ENCODE assay signal across 2 cellular contexts in the genomic region with DNA sequence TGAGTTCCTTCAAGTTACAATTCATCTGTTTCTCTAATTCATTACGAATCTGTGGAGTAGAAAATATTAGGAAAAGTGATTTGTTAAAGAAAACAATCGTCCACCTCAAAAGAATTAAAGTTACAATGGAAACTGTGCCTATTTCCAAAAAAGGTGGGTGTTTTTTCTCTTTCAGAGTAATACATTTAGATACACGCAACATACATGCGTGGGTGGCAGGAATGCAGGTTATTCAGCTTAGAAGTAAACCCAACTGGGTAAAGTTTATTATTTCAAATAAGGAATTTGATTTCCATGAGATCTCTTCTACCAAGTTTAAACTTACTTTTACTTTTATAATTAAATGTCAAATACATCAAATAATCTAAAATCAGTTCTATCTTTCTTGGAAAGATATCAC.
TF ChIP-seq lines count a peak whose summit lies in the region.

No MANE protein-coding gene starts in this region.

TF ChIP-seq in SK-N-SH, 30 proteins besides CTCF, POLR2A, EP300 and RAD21 (continued from another document):
- TF ChIP-seq, protein P1, sequence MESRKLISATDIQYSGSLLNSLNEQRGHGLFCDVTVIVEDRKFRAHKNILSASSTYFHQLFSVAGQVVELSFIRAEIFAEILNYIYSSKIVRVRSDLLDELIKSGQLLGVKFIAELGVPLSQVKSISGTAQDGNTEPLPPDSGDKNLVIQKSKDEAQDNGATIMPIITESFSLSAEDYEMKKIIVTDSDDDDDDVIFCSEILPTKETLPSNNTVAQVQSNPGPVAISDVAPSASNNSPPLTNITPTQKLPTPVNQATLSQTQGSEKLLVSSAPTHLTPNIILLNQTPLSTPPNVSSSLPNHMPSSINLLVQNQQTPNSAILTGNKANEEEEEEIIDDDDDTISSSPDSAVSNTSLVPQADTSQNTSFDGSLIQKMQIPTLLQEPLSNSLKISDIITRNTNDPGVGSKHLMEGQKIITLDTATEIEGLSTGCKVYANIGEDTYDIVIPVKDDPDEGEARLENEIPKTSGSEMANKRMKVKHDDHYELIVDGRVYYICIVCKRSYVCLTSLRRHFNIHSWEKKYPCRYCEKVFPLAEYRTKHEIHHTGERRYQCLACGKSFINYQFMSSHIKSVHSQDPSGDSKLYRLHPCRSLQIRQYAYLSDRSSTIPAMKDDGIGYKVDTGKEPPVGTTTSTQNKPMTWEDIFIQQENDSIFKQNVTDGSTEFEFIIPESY (IDR thresholded peaks at IDR 0.05; ENCODE audit: borderline replicate concordance, low read depth), result no peak
- no peak for TF ChIP-seq REST (IDR thresholded peaks at IDR 0.05; ENCODE audit: low read depth, low read length)
- no peak for TF ChIP-seq JUND (IDR thresholded peaks at IDR 0.05)
- TF ChIP-seq NFIC (IDR thresholded peaks at IDR 0.05; ENCODE audit: borderline replicate concordance), result no peak
- TF ChIP-seq, protein P2, sequence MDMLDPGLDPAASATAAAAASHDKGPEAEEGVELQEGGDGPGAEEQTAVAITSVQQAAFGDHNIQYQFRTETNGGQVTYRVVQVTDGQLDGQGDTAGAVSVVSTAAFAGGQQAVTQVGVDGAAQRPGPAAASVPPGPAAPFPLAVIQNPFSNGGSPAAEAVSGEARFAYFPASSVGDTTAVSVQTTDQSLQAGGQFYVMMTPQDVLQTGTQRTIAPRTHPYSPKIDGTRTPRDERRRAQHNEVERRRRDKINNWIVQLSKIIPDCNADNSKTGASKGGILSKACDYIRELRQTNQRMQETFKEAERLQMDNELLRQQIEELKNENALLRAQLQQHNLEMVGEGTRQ (IDR thresholded peaks at IDR 0.05; ENCODE audit: borderline replicate concordance, low read depth, low read length), result no peak
- no peak for TF ChIP-seq MEF2A (IDR thresholded peaks at IDR 0.05; ENCODE audit: borderline replicate concordance, low read depth)
- no peak for TF ChIP-seq SIN3A (IDR thresholded peaks at IDR 0.05; ENCODE audit: borderline replicate concordance, low read depth, low read length)

TF ChIP-seq in SK-N-SH treated with all-trans-retinoic acid at 6 μM for 48 hours, 23 proteins besides CTCF, POLR2A, EP300 and RAD21 (continued from another document):
- TF ChIP-seq, protein P3, sequence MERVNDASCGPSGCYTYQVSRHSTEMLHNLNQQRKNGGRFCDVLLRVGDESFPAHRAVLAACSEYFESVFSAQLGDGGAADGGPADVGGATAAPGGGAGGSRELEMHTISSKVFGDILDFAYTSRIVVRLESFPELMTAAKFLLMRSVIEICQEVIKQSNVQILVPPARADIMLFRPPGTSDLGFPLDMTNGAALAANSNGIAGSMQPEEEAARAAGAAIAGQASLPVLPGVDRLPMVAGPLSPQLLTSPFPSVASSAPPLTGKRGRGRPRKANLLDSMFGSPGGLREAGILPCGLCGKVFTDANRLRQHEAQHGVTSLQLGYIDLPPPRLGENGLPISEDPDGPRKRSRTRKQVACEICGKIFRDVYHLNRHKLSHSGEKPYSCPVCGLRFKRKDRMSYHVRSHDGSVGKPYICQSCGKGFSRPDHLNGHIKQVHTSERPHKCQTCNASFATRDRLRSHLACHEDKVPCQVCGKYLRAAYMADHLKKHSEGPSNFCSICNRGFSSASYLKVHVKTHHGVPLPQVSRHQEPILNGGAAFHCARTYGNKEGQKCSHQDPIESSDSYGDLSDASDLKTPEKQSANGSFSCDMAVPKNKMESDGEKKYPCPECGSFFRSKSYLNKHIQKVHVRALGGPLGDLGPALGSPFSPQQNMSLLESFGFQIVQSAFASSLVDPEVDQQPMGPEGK (CRISPR knock-in tag; IDR thresholded peaks at IDR 0.05; ENCODE audit: borderline replicate concordance), result no peak
- TF ChIP-seq PPARA (CRISPR knock-in tag; IDR thresholded peaks at IDR 0.05; ENCODE audit: borderline replicate concordance), result no peak
- TF ChIP-seq BACH2 (CRISPR knock-in tag; IDR thresholded peaks at IDR 0.05; ENCODE audit: borderline replicate concordance), result no peak
- no peak for TF ChIP-seq OSR1 (CRISPR knock-in tag; IDR thresholded peaks at IDR 0.05)
- no peak for TF ChIP-seq SNAI2 (CRISPR knock-in tag; IDR thresholded peaks at IDR 0.05)
- TF ChIP-seq ZNF8 (CRISPR knock-in tag; IDR thresholded peaks at IDR 0.05), result no peak
- no peak for TF ChIP-seq CSDC2 (CRISPR knock-in tag; IDR thresholded peaks at IDR 0.05)
- TF ChIP-seq TOX (CRISPR knock-in tag; IDR thresholded peaks at IDR 0.05; ENCODE audit: borderline replicate concordance), result no peak
- no peak for TF ChIP-seq ZC3H10 (CRISPR knock-in tag; IDR thresholded peaks at IDR 0.05)
